17 cellular contexts compared by ENCODE assay signal in genomic region chr17:28888832-28889231, GRCh38. TPM values are rescaled to one million over a fixed set of nuclear protein-coding genes. Genes with fewer than 3 reads are reported as not detected.
A peak's percentile ranks its signal among the peaks of the same experiment; 100 is the strongest.
DNase-seq lines count a peak whose midpoint lies in the region; ATAC-seq and TF ChIP-seq lines count a peak whose summit lies in the region.
"Had no signal": no experiment of that assay in that cellular context is flagged by ENCODE, and none has a peak within 500 bp of the region (broad histone marks: within the 10 kb centered on the region; RNA-seq: fewer than 3 reads in every experiment).

No MANE protein-coding gene starts in this region.

- H3K27ac ChIP-seq in 22Rv1: peak overlapping the region; percentile 33; the same call in 1 of the 2 replicates
- H3K27ac ChIP-seq in CD4-positive, CD25-positive, alpha-beta regulatory T cell (ENCODE audit: insufficient read depth, low read length, poor library complexity, severe bottlenecking): no peak overlapping the region
- peak overlapping the region; percentile 99; the same call in 1 of the 2 replicates for H3K27ac ChIP-seq in RWPE1
- H3K27ac ChIP-seq: C4-2B, WERI-Rb-1 had no signal

- peak overlapping the region in 2 of 3 donors; percentile 32 to 100 for H3K27ac Mint-ChIP-seq in CD4-positive, CD25-positive, alpha-beta regulatory T cell
- H3K27ac Mint-ChIP-seq in naive B cell: peak overlapping the region; percentile 59 to 94 (median 74)
- H3K27ac Mint-ChIP-seq: activated T-helper 1 cell treated with anti-CD3 and anti-CD28 coated beads, Interleukin-12 subunit alpha, Interleukin-12 subunit beta, Interleukin-2, Interleukin-4 antibody, amounts not matched to agents 30 ng/mL and 10 ng/mL and 1 ng/mL, durations not matched to agents 14 hours and 24 hours and 36 hours had no signal

- TF ChIP-seq CTCF in 22Rv1 (IDR thresholded peaks at IDR 0.05) (no peak), RWPE1 (conservative IDR thresholded peaks at IDR 0.05; ENCODE audit: low read depth) (no peak)

- DNase-seq in CD4-positive, CD25-positive, alpha-beta regulatory T cell: no peak
- DNase-seq in RWPE1 (ENCODE audit: low spot score) (no peak), naive B cell (peak; percentile 19), OCI-M1 (lab: John Stamatoyannopoulos, UW) (no peak), SIG-M5 (lab: John Stamatoyannopoulos, UW) (no peak)
- DNase-seq in effector CD4-positive, alpha-beta T cell: no peak
- DNase-seq: activated CD4-positive, alpha-beta T cell treated with anti-CD3 and anti-CD28 coated beads, Interleukin-2, amount 50 U/mL, for 1 hour; activated naive CD8-positive, alpha-beta T cell treated with anti-CD3 and anti-CD28 coated beads, Interleukin-2, amount 10 ng/mL, durations not matched to agents 7 days and 5 days; central memory CD4-positive, alpha-beta T cell; T1000; trophoblast cell; WERI-Rb-1 had no signal

- POLR2A ChIA-PET in RWPE1 (lab: Yijun Ruan, JAX; ENCODE audit: low non-redundant PET): no interaction called here

- H3K4me3 ChIP-seq in CD4-positive, CD25-positive, alpha-beta regulatory T cell (ENCODE audit: low read depth, low read length): no peak overlapping the region

- no peak overlapping the region for H3K4me3 Mint-ChIP-seq in CD4-positive, CD25-positive, alpha-beta regulatory T cell
- peak overlapping the region; percentile 7 to 83 (median 55) for H3K4me3 Mint-ChIP-seq in naive B cell
- H3K4me3 Mint-ChIP-seq: activated naive CD8-positive, alpha-beta T cell treated with anti-CD3 and anti-CD28 coated beads, Interleukin-2, amount 10 ng/mL, durations not matched to agents 7 days and 5 days; activated T-helper 1 cell treated with anti-CD3 and anti-CD28 coated beads, Interleukin-12 subunit alpha, Interleukin-12 subunit beta, Interleukin-2, Interleukin-4 antibody, amounts not matched to agents 30 ng/mL and 10 ng/mL and 1 ng/mL, durations not matched to agents 14 hours and 24 hours and 36 hours had no signal

- no peaks in the 10 kb centered on the region for H3K27me3 ChIP-seq in CD4-positive, CD25-positive, alpha-beta regulatory T cell (ENCODE audit: control insufficient read depth, insufficient read depth, low read length)

- peaks cover 15 to 68% (median 32%) of the 10 kb centered on the region in 4 donors for H3K4me1 Mint-ChIP-seq in CD4-positive, CD25-positive, alpha-beta regulatory T cell
- H3K4me1 Mint-ChIP-seq in naive B cell: peaks cover 68 to 85% (median 77%) of the 10 kb centered on the region in 3 donors

- CTCF ChIA-PET in RWPE1 (lab: Yijun Ruan, JAX): interaction anchor here (0.5 kb wide), 1 partner anchor 125 kb away, joined by 3 read pairs; no protein-coding TSS in a partner anchor

- H3K27me3 Mint-ChIP-seq in CD4-positive, CD25-positive, alpha-beta regulatory T cell: no peaks in the 10 kb centered on the region
- no peaks in the 10 kb centered on the region for H3K27me3 Mint-ChIP-seq in naive B cell
- H3K27me3 Mint-ChIP-seq: activated naive CD8-positive, alpha-beta T cell treated with anti-CD3 and anti-CD28 coated beads, Interleukin-2, amount 10 ng/mL, durations not matched to agents 7 days and 5 days had no signal

- peaks cover 25% of the 10 kb centered on the region for H3K4me1 ChIP-seq in CD4-positive, CD25-positive, alpha-beta regulatory T cell (ENCODE audit: control insufficient read depth, insufficient read depth, low read length, poor library complexity, severe bottlenecking)

- H3K9me3 Mint-ChIP-seq in CD4-positive, CD25-positive, alpha-beta regulatory T cell: no peaks in the 10 kb centered on the region
- H3K9me3 Mint-ChIP-seq in naive B cell: no peaks in the 10 kb centered on the region
- H3K9me3 Mint-ChIP-seq: activated naive CD8-positive, alpha-beta T cell treated with anti-CD3 and anti-CD28 coated beads, Interleukin-2, amount 10 ng/mL, durations not matched to agents 7 days and 5 days; activated T-helper 1 cell treated with anti-CD3 and anti-CD28 coated beads, Interleukin-12 subunit alpha, Interleukin-12 subunit beta, Interleukin-2, Interleukin-4 antibody, amounts not matched to agents 30 ng/mL and 10 ng/mL and 1 ng/mL, durations not matched to agents 14 hours and 24 hours and 36 hours had no signal

- peaks cover 51% of the 10 kb centered on the region for H3K36me3 ChIP-seq in CD4-positive, CD25-positive, alpha-beta regulatory T cell (ENCODE audit: control insufficient read depth, insufficient read depth, low read length)

- H3K9me3 ChIP-seq in CD4-positive, CD25-positive, alpha-beta regulatory T cell (ENCODE audit: control insufficient read depth in 2 of 2, low read length in 2 of 2): no peaks in the 10 kb centered on the region

- peaks cover 34% of the 10 kb centered on the region for H3K36me3 Mint-ChIP-seq in CD4-positive, CD25-positive, alpha-beta regulatory T cell
- H3K36me3 Mint-ChIP-seq in naive B cell: peaks cover 0 to 16% of the 10 kb centered on the region in 2 donors

- ATAC-seq in CD4-positive, CD25-positive, alpha-beta regulatory T cell (ENCODE audit: low read depth in 2 of 2): no peak
- ATAC-seq in naive B cell (ENCODE audit: low read depth in 2 of 2): peak in 1 of 2 donors; percentile 46
- ATAC-seq: left lobe of liver, Right ventricle myocardium inferior had no signal

RNA-seq across cellular contexts. Expression of gene FLOT2, which starts 8.7 kb away (rescaled TPM):
- 167 TPM for total RNA-seq in CD4-positive, CD25-positive, alpha-beta regulatory T cell
- polyA plus RNA-seq in CD4-positive, CD25-positive, alpha-beta regulatory T cell: 100 to 1,000 TPM; 268 to 345 (median 303) TPM
- 100 to 1,000 TPM; 431 to 655 (median 460) TPM for polyA plus RNA-seq in naive B cell (ENCODE audit: low read depth in 6 of 6)

RNA-seq across cellular contexts. Expression of gene DHRS13, which starts 14.0 kb away (rescaled TPM):
- total RNA-seq in CD4-positive, CD25-positive, alpha-beta regulatory T cell: 21.1 TPM
- polyA plus RNA-seq in CD4-positive, CD25-positive, alpha-beta regulatory T cell: 10 to 100 TPM; 15.0 to 21.1 (median 17.7) TPM
- 10 to 100 TPM in 5 of 6 donors, 1 to 10 TPM in 1; 9.4 to 17.3 (median 11.5) TPM for polyA plus RNA-seq in naive B cell (ENCODE audit: low read depth in 6 of 6)

RNA-seq across cellular contexts. Expression of gene ERAL1, which starts 34.0 kb away (rescaled TPM):
- total RNA-seq in CD4-positive, CD25-positive, alpha-beta regulatory T cell: 22.1 TPM
- 10 to 100 TPM; 37.7 to 44.9 (median 42.7) TPM for polyA plus RNA-seq in CD4-positive, CD25-positive, alpha-beta regulatory T cell
- 10 to 100 TPM; 37.0 to 50.3 (median 46.2) TPM for polyA plus RNA-seq in naive B cell (ENCODE audit: low read depth in 6 of 6)

RNA-seq across cellular contexts. Expression of gene FAM222B, which starts 46.2 kb away (rescaled TPM):
- 23.4 TPM for total RNA-seq in CD4-positive, CD25-positive, alpha-beta regulatory T cell
- polyA plus RNA-seq in CD4-positive, CD25-positive, alpha-beta regulatory T cell: 10 to 100 TPM in 2 of 4 donors, 1 to 10 TPM in 2; 4.4 to 13.5 (median 11.1) TPM
- polyA plus RNA-seq in naive B cell (ENCODE audit: low read depth in 6 of 6): 10 to 100 TPM in 2 of 6 donors, 1 to 10 TPM in 4; 6.6 to 19.4 (median 8.2) TPM

Comparison
In these comparisons a context has a peak if more than half of its experiments do, and no peak if none do; other contexts are left out.
1. H3K4me3 Mint-ChIP-seq: peak in naive B cell (8 of 8); none in CD4-positive, CD25-positive, alpha-beta regulatory T cell (0 of 4).